ENCODE assay signal across 1 cellular context in the genomic region with DNA sequence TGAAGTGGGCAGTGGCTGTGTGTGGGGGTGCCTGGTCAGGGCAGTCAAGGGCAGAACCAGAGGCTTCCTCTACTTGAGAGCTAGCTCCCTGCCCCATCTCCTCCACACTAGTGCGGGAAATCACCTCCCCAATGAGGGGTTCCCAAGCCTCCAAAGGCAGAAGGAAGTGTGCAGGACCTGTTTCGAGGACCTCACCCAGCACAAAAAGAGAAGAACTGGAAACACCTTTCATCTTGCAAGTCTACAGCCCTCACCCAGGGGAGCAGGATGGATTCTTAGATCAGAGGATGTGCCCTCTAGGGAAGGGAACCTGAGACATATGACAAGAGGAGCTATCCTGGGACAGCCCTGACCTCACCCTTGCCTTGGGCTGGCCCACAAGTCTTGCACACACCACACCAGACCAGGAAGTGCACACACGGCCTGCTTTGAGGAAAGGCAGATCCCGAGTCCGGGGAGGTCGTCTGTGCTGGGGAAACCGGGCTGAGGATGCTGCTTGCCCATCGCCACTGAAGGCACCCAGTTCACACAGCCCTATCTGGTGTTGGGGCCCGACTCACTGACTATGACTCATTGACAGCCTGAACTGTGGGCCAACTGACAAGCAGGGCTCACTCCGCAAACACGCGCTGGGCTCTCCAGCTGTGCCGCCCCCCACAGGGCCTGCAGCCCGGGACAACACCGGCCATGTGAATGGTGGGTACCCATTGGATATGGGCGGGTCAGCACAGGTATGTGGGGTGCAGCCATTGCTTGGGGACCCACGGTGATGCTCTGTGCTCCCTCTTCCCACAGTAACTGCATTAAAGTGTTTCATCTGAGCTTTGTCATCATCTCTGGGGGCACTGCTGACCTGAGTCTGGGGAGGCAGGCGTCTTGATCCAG.
TF ChIP-seq lines count a peak whose summit lies in the region.

No MANE protein-coding gene starts in this region.

TF ChIP-seq in HepG2, 621 proteins besides CTCF, POLR2A, EP300 and RAD21 (continued from another document and continues in another):
- TF ChIP-seq, protein P1, sequence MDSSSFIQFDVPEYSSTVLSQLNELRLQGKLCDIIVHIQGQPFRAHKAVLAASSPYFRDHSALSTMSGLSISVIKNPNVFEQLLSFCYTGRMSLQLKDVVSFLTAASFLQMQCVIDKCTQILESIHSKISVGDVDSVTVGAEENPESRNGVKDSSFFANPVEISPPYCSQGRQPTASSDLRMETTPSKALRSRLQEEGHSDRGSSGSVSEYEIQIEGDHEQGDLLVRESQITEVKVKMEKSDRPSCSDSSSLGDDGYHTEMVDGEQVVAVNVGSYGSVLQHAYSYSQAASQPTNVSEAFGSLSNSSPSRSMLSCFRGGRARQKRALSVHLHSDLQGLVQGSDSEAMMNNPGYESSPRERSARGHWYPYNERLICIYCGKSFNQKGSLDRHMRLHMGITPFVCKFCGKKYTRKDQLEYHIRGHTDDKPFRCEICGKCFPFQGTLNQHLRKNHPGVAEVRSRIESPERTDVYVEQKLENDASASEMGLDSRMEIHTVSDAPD (CRISPR knock-in tag; IDR thresholded peaks at IDR 0.05), result no peak
- TF ChIP-seq ZNF136 (CRISPR knock-in tag; IDR thresholded peaks at IDR 0.05; ENCODE audit: low read depth), result no peak; the same call in 1 of the 2 replicates
- TF ChIP-seq BORCS8-MEF2B (CRISPR knock-in tag; IDR thresholded peaks at IDR 0.05), result no peak
- peak; percentile 89 for TF ChIP-seq HDAC2 (CRISPR knock-in tag; IDR thresholded peaks at IDR 0.05)
- TF ChIP-seq HOXD1 (CRISPR knock-in tag; IDR thresholded peaks at IDR 0.05), result no peak
- TF ChIP-seq THAP7 (CRISPR knock-in tag; IDR thresholded peaks at IDR 0.05), result peak; percentile 73; the same call in 1 of the 2 replicates
- TF ChIP-seq ZNF230 (CRISPR knock-in tag; IDR thresholded peaks at IDR 0.05), result peak; percentile 76; the same call in 1 of the 2 replicates
- no peak for TF ChIP-seq ZNF773 (CRISPR knock-in tag; IDR thresholded peaks at IDR 0.05; ENCODE audit: borderline replicate concordance)
- TF ChIP-seq KLF13 (CRISPR knock-in tag; IDR thresholded peaks at IDR 0.05), result no peak
- TF ChIP-seq, protein P2, sequence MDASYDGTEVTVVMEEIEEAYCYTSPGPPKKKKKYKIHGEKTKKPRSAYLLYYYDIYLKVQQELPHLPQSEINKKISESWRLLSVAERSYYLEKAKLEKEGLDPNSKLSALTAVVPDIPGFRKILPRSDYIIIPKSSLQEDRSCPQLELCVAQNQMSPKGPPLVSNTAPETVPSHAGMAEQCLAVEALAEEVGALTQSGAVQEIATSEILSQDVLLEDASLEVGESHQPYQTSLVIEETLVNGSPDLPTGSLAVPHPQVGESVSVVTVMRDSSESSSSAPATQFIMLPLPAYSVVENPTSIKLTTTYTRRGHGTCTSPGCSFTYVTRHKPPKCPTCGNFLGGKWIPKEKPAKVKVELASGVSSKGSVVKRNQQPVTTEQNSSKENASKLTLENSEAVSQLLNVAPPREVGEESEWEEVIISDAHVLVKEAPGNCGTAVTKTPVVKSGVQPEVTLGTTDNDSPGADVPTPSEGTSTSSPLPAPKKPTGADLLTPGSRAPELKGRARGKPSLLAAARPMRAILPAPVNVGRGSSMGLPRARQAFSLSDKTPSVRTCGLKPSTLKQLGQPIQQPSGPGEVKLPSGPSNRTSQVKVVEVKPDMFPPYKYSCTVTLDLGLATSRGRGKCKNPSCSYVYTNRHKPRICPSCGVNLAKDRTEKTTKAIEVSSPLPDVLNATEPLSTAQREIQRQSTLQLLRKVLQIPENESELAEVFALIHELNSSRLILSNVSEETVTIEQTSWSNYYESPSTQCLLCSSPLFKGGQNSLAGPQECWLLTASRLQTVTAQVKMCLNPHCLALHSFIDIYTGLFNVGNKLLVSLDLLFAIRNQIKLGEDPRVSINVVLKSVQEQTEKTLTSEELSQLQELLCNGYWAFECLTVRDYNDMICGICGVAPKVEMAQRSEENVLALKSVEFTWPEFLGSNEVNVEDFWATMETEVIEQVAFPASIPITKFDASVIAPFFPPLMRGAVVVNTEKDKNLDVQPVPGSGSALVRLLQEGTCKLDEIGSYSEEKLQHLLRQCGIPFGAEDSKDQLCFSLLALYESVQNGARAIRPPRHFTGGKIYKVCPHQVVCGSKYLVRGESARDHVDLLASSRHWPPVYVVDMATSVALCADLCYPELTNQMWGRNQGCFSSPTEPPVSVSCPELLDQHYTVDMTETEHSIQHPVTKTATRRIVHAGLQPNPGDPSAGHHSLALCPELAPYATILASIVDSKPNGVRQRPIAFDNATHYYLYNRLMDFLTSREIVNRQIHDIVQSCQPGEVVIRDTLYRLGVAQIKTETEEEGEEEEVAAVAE (CRISPR knock-in tag; IDR thresholded peaks at IDR 0.05; ENCODE audit: borderline replicate concordance), result no peak
- no peak for TF ChIP-seq ZSCAN20 (CRISPR knock-in tag; IDR thresholded peaks at IDR 0.05; ENCODE audit: borderline replicate concordance)
- no peak for TF ChIP-seq POGZ (CRISPR knock-in tag; IDR thresholded peaks at IDR 0.05)
- no peak for TF ChIP-seq ATM (IDR thresholded peaks at IDR 0.05; ENCODE audit: borderline replicate concordance)
- no peak for TF ChIP-seq NAIF1 (CRISPR knock-in tag; IDR thresholded peaks at IDR 0.05; ENCODE audit: borderline replicate concordance)
- TF ChIP-seq ZNF142 (CRISPR knock-in tag; IDR thresholded peaks at IDR 0.05), result peak; percentile 28; the same call in 1 of the 2 replicates
- TF ChIP-seq ZNF367 (CRISPR knock-in tag; IDR thresholded peaks at IDR 0.05; ENCODE audit: borderline replicate concordance), result no peak
- no peak for TF ChIP-seq EZH2 (conservative IDR thresholded peaks at IDR 0.05; ENCODE audit: low read depth, low read length)
- TF ChIP-seq, protein P3, sequence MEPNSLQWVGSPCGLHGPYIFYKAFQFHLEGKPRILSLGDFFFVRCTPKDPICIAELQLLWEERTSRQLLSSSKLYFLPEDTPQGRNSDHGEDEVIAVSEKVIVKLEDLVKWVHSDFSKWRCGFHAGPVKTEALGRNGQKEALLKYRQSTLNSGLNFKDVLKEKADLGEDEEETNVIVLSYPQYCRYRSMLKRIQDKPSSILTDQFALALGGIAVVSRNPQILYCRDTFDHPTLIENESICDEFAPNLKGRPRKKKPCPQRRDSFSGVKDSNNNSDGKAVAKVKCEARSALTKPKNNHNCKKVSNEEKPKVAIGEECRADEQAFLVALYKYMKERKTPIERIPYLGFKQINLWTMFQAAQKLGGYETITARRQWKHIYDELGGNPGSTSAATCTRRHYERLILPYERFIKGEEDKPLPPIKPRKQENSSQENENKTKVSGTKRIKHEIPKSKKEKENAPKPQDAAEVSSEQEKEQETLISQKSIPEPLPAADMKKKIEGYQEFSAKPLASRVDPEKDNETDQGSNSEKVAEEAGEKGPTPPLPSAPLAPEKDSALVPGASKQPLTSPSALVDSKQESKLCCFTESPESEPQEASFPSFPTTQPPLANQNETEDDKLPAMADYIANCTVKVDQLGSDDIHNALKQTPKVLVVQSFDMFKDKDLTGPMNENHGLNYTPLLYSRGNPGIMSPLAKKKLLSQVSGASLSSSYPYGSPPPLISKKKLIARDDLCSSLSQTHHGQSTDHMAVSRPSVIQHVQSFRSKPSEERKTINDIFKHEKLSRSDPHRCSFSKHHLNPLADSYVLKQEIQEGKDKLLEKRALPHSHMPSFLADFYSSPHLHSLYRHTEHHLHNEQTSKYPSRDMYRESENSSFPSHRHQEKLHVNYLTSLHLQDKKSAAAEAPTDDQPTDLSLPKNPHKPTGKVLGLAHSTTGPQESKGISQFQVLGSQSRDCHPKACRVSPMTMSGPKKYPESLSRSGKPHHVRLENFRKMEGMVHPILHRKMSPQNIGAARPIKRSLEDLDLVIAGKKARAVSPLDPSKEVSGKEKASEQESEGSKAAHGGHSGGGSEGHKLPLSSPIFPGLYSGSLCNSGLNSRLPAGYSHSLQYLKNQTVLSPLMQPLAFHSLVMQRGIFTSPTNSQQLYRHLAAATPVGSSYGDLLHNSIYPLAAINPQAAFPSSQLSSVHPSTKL (CRISPR knock-in tag; IDR thresholded peaks at IDR 0.05), result peak; percentile 62
- peak; percentile 32; the same call in 1 of the 2 replicates for TF ChIP-seq GMEB1 (CRISPR knock-in tag; IDR thresholded peaks at IDR 0.05; ENCODE audit: borderline replicate concordance)
- TF ChIP-seq NFE2L1 (CRISPR knock-in tag; IDR thresholded peaks at IDR 0.05; ENCODE audit: borderline replicate concordance), result no peak
- peak; percentile 58; the same call in 1 of the 2 replicates for TF ChIP-seq ZNF768 (CRISPR knock-in tag; IDR thresholded peaks at IDR 0.05)
- TF ChIP-seq ZNF710 (CRISPR knock-in tag; IDR thresholded peaks at IDR 0.05; ENCODE audit: borderline replicate concordance), result peak; percentile 59; the same call in 1 of the 2 replicates
- TF ChIP-seq TAF15 (IDR thresholded peaks at IDR 0.05; ENCODE audit: low read depth, low read length, poor library complexity, severe bottlenecking), result no peak
- no peak for TF ChIP-seq ZNF7 (CRISPR knock-in tag; IDR thresholded peaks at IDR 0.05)
- no peak for TF ChIP-seq WIZ (CRISPR knock-in tag; IDR thresholded peaks at IDR 0.05)
- peak; percentile 24 for TF ChIP-seq YY1 (IDR thresholded peaks at IDR 0.05; ENCODE audit: insufficient read depth, insufficient replicate concordance, low read depth, low read length)
- no peak for TF ChIP-seq ZNF850 (CRISPR knock-in tag; conservative IDR thresholded peaks at IDR 0.05)
- TF ChIP-seq TOPORS (CRISPR knock-in tag; IDR thresholded peaks at IDR 0.05), result no peak
